In genomic region chr11:46718155-46719019, GRCh38 we compare ENCODE assay signal across 1 cellular context.
TF ChIP-seq lines count a peak whose summit lies in the region.

No MANE protein-coding gene starts in this region.

TF ChIP-seq in HepG2, 621 proteins besides CTCF, POLR2A, EP300 and RAD21 (continued from another document and continues in another):
- TF ChIP-seq, protein P1, sequence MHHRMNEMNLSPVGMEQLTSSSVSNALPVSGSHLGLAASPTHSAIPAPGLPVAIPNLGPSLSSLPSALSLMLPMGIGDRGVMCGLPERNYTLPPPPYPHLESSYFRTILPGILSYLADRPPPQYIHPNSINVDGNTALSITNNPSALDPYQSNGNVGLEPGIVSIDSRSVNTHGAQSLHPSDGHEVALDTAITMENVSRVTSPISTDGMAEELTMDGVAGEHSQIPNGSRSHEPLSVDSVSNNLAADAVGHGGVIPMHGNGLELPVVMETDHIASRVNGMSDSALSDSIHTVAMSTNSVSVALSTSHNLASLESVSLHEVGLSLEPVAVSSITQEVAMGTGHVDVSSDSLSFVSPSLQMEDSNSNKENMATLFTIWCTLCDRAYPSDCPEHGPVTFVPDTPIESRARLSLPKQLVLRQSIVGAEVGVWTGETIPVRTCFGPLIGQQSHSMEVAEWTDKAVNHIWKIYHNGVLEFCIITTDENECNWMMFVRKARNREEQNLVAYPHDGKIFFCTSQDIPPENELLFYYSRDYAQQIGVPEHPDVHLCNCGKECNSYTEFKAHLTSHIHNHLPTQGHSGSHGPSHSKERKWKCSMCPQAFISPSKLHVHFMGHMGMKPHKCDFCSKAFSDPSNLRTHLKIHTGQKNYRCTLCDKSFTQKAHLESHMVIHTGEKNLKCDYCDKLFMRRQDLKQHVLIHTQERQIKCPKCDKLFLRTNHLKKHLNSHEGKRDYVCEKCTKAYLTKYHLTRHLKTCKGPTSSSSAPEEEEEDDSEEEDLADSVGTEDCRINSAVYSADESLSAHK (CRISPR knock-in tag; IDR thresholded peaks at IDR 0.05; ENCODE audit: borderline replicate concordance), result no peak
- TF ChIP-seq ZNF446 (CRISPR knock-in tag; IDR thresholded peaks at IDR 0.05) (no peak), ZNF333 (CRISPR knock-in tag; IDR thresholded peaks at IDR 0.05; ENCODE audit: borderline replicate concordance) (no peak), ETV5 (CRISPR knock-in tag; IDR thresholded peaks at IDR 0.05; ENCODE audit: borderline replicate concordance) (peak; percentile 100), SPEN (CRISPR knock-in tag; IDR thresholded peaks at IDR 0.05; ENCODE audit: low read depth) (peak; percentile 77), HNRNPH1 (optimal IDR thresholded peaks at IDR 0.05; ENCODE audit: low read depth, low read length) (no peak), IKZF4 (CRISPR knock-in tag; IDR thresholded peaks at IDR 0.05; ENCODE audit: borderline replicate concordance, low read depth, not compliant biosample characterization) (no peak), THAP9 (CRISPR knock-in tag; IDR thresholded peaks at IDR 0.05; ENCODE audit: borderline replicate concordance) (peak; percentile 40; the same call in 1 of the 2 replicates), HDAC2 (CRISPR knock-in tag; IDR thresholded peaks at IDR 0.05) (peak; percentile 89), ZNF605 (CRISPR knock-in tag; IDR thresholded peaks at IDR 0.05) (peak; percentile 94), RFXANK (CRISPR knock-in tag; IDR thresholded peaks at IDR 0.05) (no peak), NFRKB (IDR thresholded peaks at IDR 0.05) (no peak), ZFP1 (CRISPR knock-in tag; IDR thresholded peaks at IDR 0.05) (0 out of 2 replicates have a peak, but pooled peaks have one; percentile 80), ZBTB44 (CRISPR knock-in tag; IDR thresholded peaks at IDR 0.05) (0 out of 2 replicates have a peak, but pooled peaks have one; percentile 76), ZMAT3 (CRISPR knock-in tag; conservative IDR thresholded peaks at IDR 0.05) (0 out of 2 replicates have a peak, but pooled peaks have one; percentile 7), TEAD2 (CRISPR knock-in tag; IDR thresholded peaks at IDR 0.05) (no peak), ZNF616 (CRISPR knock-in tag; IDR thresholded peaks at IDR 0.05; ENCODE audit: low read depth) (no peak), ZBTB42 (CRISPR knock-in tag; IDR thresholded peaks at IDR 0.05) (0 out of 2 replicates have a peak, but pooled peaks have one; percentile 21), HMG20A (CRISPR knock-in tag; IDR thresholded peaks at IDR 0.05; ENCODE audit: borderline replicate concordance) (peak; percentile 84; the same call in 1 of the 2 replicates), AGO2 (optimal IDR thresholded peaks at IDR 0.05; ENCODE audit: low read depth, low read length) (no peak), STAG1 (CRISPR knock-in tag; IDR thresholded peaks at IDR 0.05) (peak; percentile 37; the same call in 1 of the 2 replicates), HHEX (CRISPR knock-in tag; IDR thresholded peaks at IDR 0.05) (peak; percentile 71), ZNF407 (CRISPR knock-in tag; IDR thresholded peaks at IDR 0.05; ENCODE audit: not compliant biosample characterization) (no peak), ZNF430 (CRISPR knock-in tag; IDR thresholded peaks at IDR 0.05) (peak; percentile 95), EED (CRISPR knock-in tag; IDR thresholded peaks at IDR 0.05) (no peak), ATF3 (CRISPR knock-in tag; IDR thresholded peaks at IDR 0.05) (no peak; the same call in 1 of the 2 replicates)
- TF ChIP-seq, protein P2, sequence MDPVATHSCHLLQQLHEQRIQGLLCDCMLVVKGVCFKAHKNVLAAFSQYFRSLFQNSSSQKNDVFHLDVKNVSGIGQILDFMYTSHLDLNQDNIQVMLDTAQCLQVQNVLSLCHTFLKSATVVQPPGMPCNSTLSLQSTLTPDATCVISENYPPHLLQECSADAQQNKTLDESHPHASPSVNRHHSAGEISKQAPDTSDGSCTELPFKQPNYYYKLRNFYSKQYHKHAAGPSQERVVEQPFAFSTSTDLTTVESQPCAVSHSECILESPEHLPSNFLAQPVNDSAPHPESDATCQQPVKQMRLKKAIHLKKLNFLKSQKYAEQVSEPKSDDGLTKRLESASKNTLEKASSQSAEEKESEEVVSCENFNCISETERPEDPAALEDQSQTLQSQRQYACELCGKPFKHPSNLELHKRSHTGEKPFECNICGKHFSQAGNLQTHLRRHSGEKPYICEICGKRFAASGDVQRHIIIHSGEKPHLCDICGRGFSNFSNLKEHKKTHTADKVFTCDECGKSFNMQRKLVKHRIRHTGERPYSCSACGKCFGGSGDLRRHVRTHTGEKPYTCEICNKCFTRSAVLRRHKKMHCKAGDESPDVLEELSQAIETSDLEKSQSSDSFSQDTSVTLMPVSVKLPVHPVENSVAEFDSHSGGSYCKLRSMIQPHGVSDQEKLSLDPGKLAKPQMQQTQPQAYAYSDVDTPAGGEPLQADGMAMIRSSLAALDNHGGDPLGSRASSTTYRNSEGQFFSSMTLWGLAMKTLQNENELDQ (CRISPR knock-in tag; IDR thresholded peaks at IDR 0.05; ENCODE audit: borderline replicate concordance), result no peak
- TF ChIP-seq, protein P3, sequence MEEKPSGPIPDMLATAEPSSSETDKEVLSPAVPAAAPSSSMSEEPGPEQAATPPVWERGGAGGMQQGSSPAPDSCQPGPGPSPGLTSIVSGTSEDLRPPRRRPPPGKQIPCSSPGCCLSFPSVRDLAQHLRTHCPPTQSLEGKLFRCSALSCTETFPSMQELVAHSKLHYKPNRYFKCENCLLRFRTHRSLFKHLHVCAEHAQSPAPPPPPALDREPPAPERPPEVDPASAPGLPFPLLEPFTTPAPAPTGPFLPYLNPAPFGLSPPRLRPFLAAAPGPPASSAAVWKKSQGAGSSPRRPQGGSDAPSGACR (CRISPR knock-in tag; IDR thresholded peaks at IDR 0.05), result peak; percentile 97
- TF ChIP-seq, protein P4, sequence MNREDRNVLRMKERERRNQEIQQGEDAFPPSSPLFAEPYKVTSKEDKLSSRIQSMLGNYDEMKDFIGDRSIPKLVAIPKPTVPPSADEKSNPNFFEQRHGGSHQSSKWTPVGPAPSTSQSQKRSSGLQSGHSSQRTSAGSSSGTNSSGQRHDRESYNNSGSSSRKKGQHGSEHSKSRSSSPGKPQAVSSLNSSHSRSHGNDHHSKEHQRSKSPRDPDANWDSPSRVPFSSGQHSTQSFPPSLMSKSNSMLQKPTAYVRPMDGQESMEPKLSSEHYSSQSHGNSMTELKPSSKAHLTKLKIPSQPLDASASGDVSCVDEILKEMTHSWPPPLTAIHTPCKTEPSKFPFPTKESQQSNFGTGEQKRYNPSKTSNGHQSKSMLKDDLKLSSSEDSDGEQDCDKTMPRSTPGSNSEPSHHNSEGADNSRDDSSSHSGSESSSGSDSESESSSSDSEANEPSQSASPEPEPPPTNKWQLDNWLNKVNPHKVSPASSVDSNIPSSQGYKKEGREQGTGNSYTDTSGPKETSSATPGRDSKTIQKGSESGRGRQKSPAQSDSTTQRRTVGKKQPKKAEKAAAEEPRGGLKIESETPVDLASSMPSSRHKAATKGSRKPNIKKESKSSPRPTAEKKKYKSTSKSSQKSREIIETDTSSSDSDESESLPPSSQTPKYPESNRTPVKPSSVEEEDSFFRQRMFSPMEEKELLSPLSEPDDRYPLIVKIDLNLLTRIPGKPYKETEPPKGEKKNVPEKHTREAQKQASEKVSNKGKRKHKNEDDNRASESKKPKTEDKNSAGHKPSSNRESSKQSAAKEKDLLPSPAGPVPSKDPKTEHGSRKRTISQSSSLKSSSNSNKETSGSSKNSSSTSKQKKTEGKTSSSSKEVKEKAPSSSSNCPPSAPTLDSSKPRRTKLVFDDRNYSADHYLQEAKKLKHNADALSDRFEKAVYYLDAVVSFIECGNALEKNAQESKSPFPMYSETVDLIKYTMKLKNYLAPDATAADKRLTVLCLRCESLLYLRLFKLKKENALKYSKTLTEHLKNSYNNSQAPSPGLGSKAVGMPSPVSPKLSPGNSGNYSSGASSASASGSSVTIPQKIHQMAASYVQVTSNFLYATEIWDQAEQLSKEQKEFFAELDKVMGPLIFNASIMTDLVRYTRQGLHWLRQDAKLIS (CRISPR knock-in tag; IDR thresholded peaks at IDR 0.05), result no peak
- TF ChIP-seq, protein P5, sequence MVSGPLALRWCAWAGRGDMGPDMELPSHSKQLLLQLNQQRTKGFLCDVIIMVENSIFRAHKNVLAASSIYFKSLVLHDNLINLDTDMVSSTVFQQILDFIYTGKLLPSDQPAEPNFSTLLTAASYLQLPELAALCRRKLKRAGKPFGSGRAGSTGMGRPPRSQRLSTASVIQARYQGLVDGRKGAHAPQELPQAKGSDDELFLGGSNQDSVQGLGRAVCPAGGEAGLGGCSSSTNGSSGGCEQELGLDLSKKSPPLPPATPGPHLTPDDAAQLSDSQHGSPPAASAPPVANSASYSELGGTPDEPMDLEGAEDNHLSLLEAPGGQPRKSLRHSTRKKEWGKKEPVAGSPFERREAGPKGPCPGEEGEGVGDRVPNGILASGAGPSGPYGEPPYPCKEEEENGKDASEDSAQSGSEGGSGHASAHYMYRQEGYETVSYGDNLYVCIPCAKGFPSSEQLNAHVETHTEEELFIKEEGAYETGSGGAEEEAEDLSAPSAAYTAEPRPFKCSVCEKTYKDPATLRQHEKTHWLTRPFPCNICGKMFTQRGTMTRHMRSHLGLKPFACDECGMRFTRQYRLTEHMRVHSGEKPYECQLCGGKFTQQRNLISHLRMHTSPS (CRISPR knock-in tag; IDR thresholded peaks at IDR 0.05; ENCODE audit: low read depth), result peak; percentile 91
